Comparison of ENCODE assay signal across 20 cellular contexts in genomic region chr5:168368854-168369253, GRCh38.
DNase-seq lines count a peak whose midpoint lies in the region; ATAC-seq and TF ChIP-seq lines count a peak whose summit lies in the region.
"Had no signal": no experiment of that assay in that cellular context is flagged by ENCODE, and none has a peak within 500 bp of the region (broad histone marks: within the 10 kb centered on the region; RNA-seq: fewer than 3 reads in every experiment).

No MANE protein-coding gene starts in this region.

- no peak for TF ChIP-seq POLR2A in Peyer's patch (IDR thresholded peaks at IDR 0.05)

- no peak overlapping the region for H3K27ac Mint-ChIP-seq in endodermal cell
- H3K27ac Mint-ChIP-seq: B cell; CD4-positive, CD25-positive, alpha-beta regulatory T cell; CD8-positive, alpha-beta memory T cell had no signal

- TF ChIP-seq CTCF in endodermal cell (conservative IDR thresholded peaks at IDR 0.05) (no peak), Peyer's patch (IDR thresholded peaks at IDR 0.05) (no peak)

- DNase-seq in NCI-H82 (lab: John Stamatoyannopoulos, UW): peak; percentile 32
- DNase-seq in NCI-H82 treated with DMSO at 0.1 percent for 48 hours (lab: John Stamatoyannopoulos, UW; ENCODE audit: unreplicated experiment): no peak
- DNase-seq in NCI-H69 (lab: John Stamatoyannopoulos, UW): peak; percentile 25
- peak; percentile 51 for DNase-seq in endodermal cell
- no peak for DNase-seq in Peyer's patch
- DNase-seq: 8988T; CD4-positive, CD25-positive, alpha-beta regulatory T cell; CD8-positive, alpha-beta memory T cell; COR-L47; DMS 273 treated with DMSO at 0.1 percent for 48 hours; DMS53; DND-41; EL had no signal

- H3K27me3 ChIP-seq in endodermal cell (ENCODE audit: control insufficient read depth, insufficient read depth, low read length, poor library complexity, severe bottlenecking) (no peaks in the 10 kb centered on the region), Peyer's patch (no peaks in the 10 kb centered on the region)
- H3K27me3 ChIP-seq: BLaER1 treated with 17β-estradiol and CSF1 and Interleukin-3, amounts not matched to agents 10 nM and 100 nM had no signal

- H3K9ac ChIP-seq in endodermal cell (ENCODE audit: extremely low read depth, low read length, poor library complexity, severe bottlenecking): no peak overlapping the region
- H3K9ac ChIP-seq: BLaER1 treated with 17β-estradiol and CSF1 and Interleukin-3, amounts not matched to agents 10 nM and 100 nM had no signal

- H3K9me3 ChIP-seq in endodermal cell (ENCODE audit: control insufficient read depth, low read length) (no peaks in the 10 kb centered on the region), Peyer's patch (no peaks in the 10 kb centered on the region)
- H3K9me3 ChIP-seq: BLaER1 treated with 17β-estradiol and CSF1 and Interleukin-3, amounts not matched to agents 10 nM and 100 nM; HAP-1 had no signal

- peaks cover 42% of the 10 kb centered on the region for H3K4me1 Mint-ChIP-seq in endodermal cell
- H3K4me1 Mint-ChIP-seq: B cell; CD4-positive, CD25-positive, alpha-beta regulatory T cell; CD8-positive, alpha-beta memory T cell had no signal

- H3K36me3 ChIP-seq in endodermal cell (ENCODE audit: control insufficient read depth, insufficient read depth, low read length) (no peaks in the 10 kb centered on the region), Peyer's patch (no peaks in the 10 kb centered on the region)
- H3K36me3 ChIP-seq: BLaER1 treated with 17β-estradiol and CSF1 and Interleukin-3, amounts not matched to agents 10 nM and 100 nM; HAP-1 had no signal

- ATAC-seq in GM21367 (IDR thresholded peaks at IDR 0.05; ENCODE audit: unreplicated experiment) (no peak), HG03097 (IDR thresholded peaks at IDR 0.05; ENCODE audit: low FRiP score, unreplicated experiment) (no peak)
- ATAC-seq: GM12878 had no signal

- H3K4me3 ChIP-seq in endodermal cell (ENCODE audit: low read length) (no peak overlapping the region), Peyer's patch (no peak overlapping the region)
- H3K4me3 ChIP-seq: BLaER1 treated with 17β-estradiol and CSF1 and Interleukin-3, amounts not matched to agents 10 nM and 100 nM; GM12878; HAP-1 had no signal

- H3K4me1 ChIP-seq in endodermal cell (ENCODE audit: control insufficient read depth, insufficient read depth, low read length): peaks cover 38% of the 10 kb centered on the region
- H3K4me1 ChIP-seq in Peyer's patch: no peaks in the 10 kb centered on the region
- H3K4me1 ChIP-seq: BLaER1 treated with 17β-estradiol and CSF1 and Interleukin-3, amounts not matched to agents 10 nM and 100 nM; HAP-1 had no signal

- H3K27ac ChIP-seq in endodermal cell (ENCODE audit: low read depth, low read length) (no peak overlapping the region), Peyer's patch (no peak overlapping the region)
- H3K27ac ChIP-seq: BLaER1 treated with 17β-estradiol and CSF1 and Interleukin-3, amounts not matched to agents 10 nM and 100 nM; HL-60 had no signal

- H3K4me3 Mint-ChIP-seq in endodermal cell: no peak overlapping the region
- H3K4me3 Mint-ChIP-seq: B cell; CD4-positive, CD25-positive, alpha-beta regulatory T cell; CD8-positive, alpha-beta memory T cell had no signal

- no peaks in the 10 kb centered on the region for H3K27me3 Mint-ChIP-seq in endodermal cell (ENCODE audit: insufficient read depth)
- H3K27me3 Mint-ChIP-seq: B cell had no signal

- H3K36me3 Mint-ChIP-seq in endodermal cell (ENCODE audit: low read depth): no peaks in the 10 kb centered on the region
- H3K36me3 Mint-ChIP-seq: CD4-positive, CD25-positive, alpha-beta regulatory T cell; CD8-positive, alpha-beta memory T cell had no signal

- 77 to 89% methylated on average over 2 to 3 of the region's 3 CpGs for WGBS in endodermal cell (ENCODE audit: insufficient coverage in 1 of 2, insufficient read length in 1 of 2), 2 experiments

- no peaks in the 10 kb centered on the region for H3K9me3 Mint-ChIP-seq in endodermal cell
- H3K9me3 Mint-ChIP-seq: CD8-positive, alpha-beta memory T cell had no signal

Comparison
In these comparisons a context has a peak if more than half of its experiments do, and no peak if none do; other contexts are left out.
1. DNase-seq: peak in NCI-H82 (single experiment), NCI-H69 (single experiment) and endodermal cell (single experiment); none in NCI-H82 treated with DMSO at 0.1 percent for 48 hours (single experiment) and Peyer's patch (0 of 3).